19 cellular contexts compared by ENCODE assay signal in the genomic region with DNA sequence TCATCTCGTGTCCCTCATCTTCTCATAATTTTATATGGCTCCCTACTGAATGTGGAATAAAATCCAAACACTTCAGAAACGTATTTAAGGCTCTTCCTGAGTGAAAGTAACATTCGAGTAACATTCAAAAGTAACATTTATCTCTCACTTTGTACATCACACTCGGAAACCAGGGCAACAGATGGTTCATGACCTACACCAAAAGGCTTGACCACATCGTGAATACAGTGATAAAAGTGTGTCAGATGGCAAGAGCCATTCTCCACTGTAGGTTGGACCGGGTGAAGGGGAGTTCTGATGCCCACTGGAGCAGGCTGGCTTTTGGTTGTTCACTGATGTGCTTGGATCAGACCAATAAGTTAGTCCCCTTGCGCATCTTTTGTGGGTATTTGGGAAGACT. TPM values are rescaled to one million over a fixed set of nuclear protein-coding genes. Genes with fewer than 3 reads are reported as not detected.
DNase-seq lines count a peak whose midpoint lies in the region; ATAC-seq, FAIRE-seq and TF ChIP-seq lines count a peak whose summit lies in the region.
"Had no signal": no experiment of that assay in that cellular context is flagged by ENCODE, and none has a peak within 500 bp of the region (broad histone marks: within the 10 kb centered on the region; RNA-seq: fewer than 3 reads in every experiment).

No MANE protein-coding gene starts in this region.

- ATAC-seq in aorta (ENCODE audit: low FRiP score), result no peak
- no peak for ATAC-seq in right cardiac atrium
- ATAC-seq: CD8-positive, alpha-beta T cell had no signal

- H3K36me3 ChIP-seq in neural progenitor cell (no peaks in the 10 kb centered on the region), spleen (no peaks in the 10 kb centered on the region), aorta (ENCODE audit: control insufficient read depth in 1 of 2, insufficient read depth in 2 of 2, low read length in 1 of 2) (no peaks in the 10 kb centered on the region)

- no peak for TF ChIP-seq POLR2A in spleen (IDR thresholded peaks at IDR 0.05)

- H3K27me3 Mint-ChIP-seq in neural progenitor cell (ENCODE audit: insufficient read depth, low read depth), result no peaks in the 10 kb centered on the region
- H3K27me3 Mint-ChIP-seq: CD4-positive, CD25-positive, alpha-beta regulatory T cell had no signal

- no peaks in the 10 kb centered on the region for H3K36me3 Mint-ChIP-seq in neural progenitor cell
- H3K36me3 Mint-ChIP-seq: CD4-positive, CD25-positive, alpha-beta regulatory T cell; CD8-positive, alpha-beta T cell had no signal

- H3K4me2 ChIP-seq in neural progenitor cell, result no peak overlapping the region

- FAIRE-seq in HTR-8/SVneo (lab: Jason Lieb, UNC), result peak; percentile 46
- FAIRE-seq: GM12891, GM18507 had no signal

- peaks cover 4% of the 10 kb centered on the region for H3K4me1 Mint-ChIP-seq in neural progenitor cell
- H3K4me1 Mint-ChIP-seq: CD4-positive, CD25-positive, alpha-beta regulatory T cell had no signal

- H3F3A ChIP-seq in neural progenitor cell (ENCODE audit: low read depth), result no peaks in the 10 kb centered on the region

- H4K20me1 ChIP-seq in neural progenitor cell (ENCODE audit: low read depth), result no peaks in the 10 kb centered on the region

- WGBS in spleen, 5 donors, result 55 to 77% (median 72%) methylated on average over 7 of the region's 7 CpGs
- WGBS in aorta, 2 donors, result 89 to 92% methylated on average over 7 of the region's 7 CpGs
- 88% methylated on average over 7 of the region's 7 CpGs for WGBS in right cardiac atrium

- intact Hi-C loops in spleen (cut with DNase I; ENCODE audit: low total_unique reads), result no loop called here
- intact Hi-C loops in aorta (cut with DNase I), result no loop called here
- intact Hi-C loops in right cardiac atrium (cut with DNase I), result loop anchor here in 2 of 4 donors (10.0 kb wide), 2 partner anchors 98 to 168 kb away; no protein-coding TSS in a partner anchor

- H3K4me3 Mint-ChIP-seq in neural progenitor cell, result peak overlapping the region; percentile 12
- H3K4me3 Mint-ChIP-seq: CD4-positive, CD25-positive, alpha-beta regulatory T cell; CD8-positive, alpha-beta T cell had no signal

- no peaks in the 10 kb centered on the region for H3K79me2 ChIP-seq in neural progenitor cell (ENCODE audit: low read depth)

- H3K27me3 ChIP-seq in neural progenitor cell (no peaks in the 10 kb centered on the region), spleen (replicated peaks in 1 of 7) (no peaks in the 10 kb centered on the region), aorta (ENCODE audit: control insufficient read depth in 1 of 2, insufficient read depth in 2 of 2, low read length in 1 of 2) (no peaks in the 10 kb centered on the region), right cardiac atrium (ENCODE audit: control insufficient read depth, insufficient read depth) (no peaks in the 10 kb centered on the region)

- no peaks in the 10 kb centered on the region for H3K9me3 ChIP-seq in neural progenitor cell (ENCODE audit: low read depth)
- no peaks in the 10 kb centered on the region for H3K9me3 ChIP-seq in spleen
- H3K9me3 ChIP-seq in aorta (ENCODE audit: control insufficient read depth, low read length), result no peaks in the 10 kb centered on the region
- H3K9me3 ChIP-seq in right cardiac atrium (ENCODE audit: control insufficient read depth, low read length), result no peaks in the 10 kb centered on the region
- H3K9me3 ChIP-seq: Caco-2 had no signal

- H3K27ac ChIP-seq in C4-2B (peak overlapping the region; percentile 43; the same call in 1 of the 2 replicates), neural progenitor cell (no peak overlapping the region), spleen (peak overlapping the region in 7 of 8 donors; percentile 51 to 92 (median 74)), aorta (ENCODE audit: low read depth in 1 of 2, low read length in 2 of 2) (no peak overlapping the region), right cardiac atrium (ENCODE audit: low read length) (no peak overlapping the region)

- H3K4me1 ChIP-seq in neural progenitor cell (peaks cover 5% of the 10 kb centered on the region), spleen (peaks cover 0 to 13% (median 0%) of the 10 kb centered on the region in 6 donors), aorta (ENCODE audit: control insufficient read depth in 1 of 2, insufficient read depth in 2 of 2, low read length in 2 of 2) (peaks cover 2 to 3% of the 10 kb centered on the region in 2 donors), right cardiac atrium (ENCODE audit: control insufficient read depth, insufficient read depth, low read length) (peaks cover 3% of the 10 kb centered on the region)

- DNase-seq in HTR-8/SVneo (ENCODE audit: insufficient read length, low spot score) (no peak), neural progenitor cell (ENCODE audit: low spot score) (no peak), spleen (no peak), aorta (no peak), right cardiac atrium (no peak)
- DNase-seq in stimulated activated CD8-positive, alpha-beta memory T cell treated with anti-CD3 and anti-CD28 coated beads, Interleukin-4, amount 100 ng/mL, for 48 hours, result no peak
- DNase-seq in activated CD4-positive, CD25-positive, alpha-beta regulatory T cell treated with anti-CD3 and anti-CD28 coated beads, Interleukin-2, amount 50 U/mL, for 72 hours, result no peak
- DNase-seq: 8988T; Caco-2; CD4-positive, CD25-positive, alpha-beta regulatory T cell; CD8-positive, alpha-beta T cell; DMS153; GF-D8; GOT3; H7; HCEC 1CT had no signal

- no peak overlapping the region for H3K4me3 ChIP-seq in neural progenitor cell
- no peak overlapping the region for H3K4me3 ChIP-seq in spleen
- no peak overlapping the region for H3K4me3 ChIP-seq in aorta (ENCODE audit: low read length in 2 of 2)
- H3K4me3 ChIP-seq in right cardiac atrium (ENCODE audit: low read length), result no peak overlapping the region

- no peak overlapping the region for H3K9ac ChIP-seq in neural progenitor cell

- TF ChIP-seq CTCF in C4-2B (conservative IDR thresholded peaks at IDR 0.05) (no peak), neural progenitor cell (IDR thresholded peaks at IDR 0.05) (no peak), spleen (IDR thresholded peaks at IDR 0.05 in 8 of 11, conservative IDR thresholded peaks at IDR 0.05 in 3 of 11) (no peak)

- H3K27ac Mint-ChIP-seq in neural progenitor cell, result no peak overlapping the region
- H3K27ac Mint-ChIP-seq: CD4-positive, CD25-positive, alpha-beta regulatory T cell; CD8-positive, alpha-beta T cell had no signal

- H2AFZ ChIP-seq in neural progenitor cell (replicated peaks), result no peak overlapping the region

- peaks cover 3% of the 10 kb centered on the region for H3K9me3 Mint-ChIP-seq in neural progenitor cell
- H3K9me3 Mint-ChIP-seq: CD8-positive, alpha-beta T cell had no signal

RNA-seq across cellular contexts. Expression of a gene that starts 5.6 kb away (rescaled TPM):
- total RNA-seq in neural progenitor cell (ENCODE audit: low replicate concordance) (5.4 and 9.8 TPM in 2 replicates), spleen (100 to 1,000 TPM; 211 to 434 (median 254) TPM), aorta (100 to 1,000 TPM; 177 to 191 TPM), right cardiac atrium (100 to 1,000 TPM; 157 to 248 (median 198) TPM)
- polyA plus RNA-seq in spleen (10 to 100 TPM; 14.4 to 36.9 (median 19.9) TPM), aorta (10 to 100 TPM; 31.7 to 40.5 TPM), right cardiac atrium (43.3 TPM)
- total RNA-seq: CD8-positive, alpha-beta T cell had no signal
- polyA plus RNA-seq: CD4-positive, CD25-positive, alpha-beta regulatory T cell had no signal

Comparison
In these comparisons a context has a peak if more than half of its experiments do, and no peak if none do; other contexts are left out.
1. H3K27ac ChIP-seq: peak in C4-2B (single experiment) and spleen (7 of 8); none in neural progenitor cell (single experiment), aorta (0 of 2) and right cardiac atrium (single experiment).
2. RNA of a gene that starts 5.6 kb away (total RNA-seq): 211 to 434 TPM in spleen, 157 to 248 TPM in right cardiac atrium and 177 to 191 TPM in aorta; 5.4 to 9.8 TPM in neural progenitor cell; every median in the first group is over 10 times any median in the second.